1 cellular context compared by ENCODE assay signal in the genomic region with DNA sequence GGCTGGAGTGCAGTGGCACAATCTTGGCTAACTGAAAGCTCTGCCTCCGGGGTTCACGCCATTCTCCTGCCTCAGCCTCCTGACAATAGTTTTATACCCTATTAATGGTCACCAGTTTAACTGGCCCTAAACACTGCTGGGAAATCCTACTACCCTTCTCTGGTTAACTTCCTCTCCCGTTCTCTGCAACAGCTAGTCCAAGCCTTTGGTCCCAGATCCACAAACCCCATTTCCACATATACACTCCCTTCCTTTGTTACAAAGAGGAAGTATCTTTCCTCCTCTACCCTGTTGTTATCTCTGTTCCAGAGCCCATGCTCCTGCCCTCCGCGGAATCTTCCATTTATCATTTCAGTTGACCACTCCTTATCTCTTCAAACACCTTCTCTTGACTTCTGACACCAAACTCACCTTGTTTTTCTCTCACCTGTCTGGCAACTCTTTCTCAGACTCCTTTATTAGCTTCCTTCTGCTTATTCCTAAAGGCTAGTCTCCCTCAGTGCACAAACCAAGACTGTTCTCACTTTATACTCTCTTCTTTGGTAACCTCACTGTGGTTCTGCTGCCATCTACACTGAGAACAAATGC.
A peak's percentile ranks its signal among the peaks of the same experiment; 100 is the strongest.
TF ChIP-seq lines count a peak whose summit lies in the region.

No MANE protein-coding gene starts in this region.

TF ChIP-seq in K562, 482 proteins besides CTCF, POLR2A, EP300 and RAD21 (continued from another document and continues in another):
- TF ChIP-seq, protein P1, sequence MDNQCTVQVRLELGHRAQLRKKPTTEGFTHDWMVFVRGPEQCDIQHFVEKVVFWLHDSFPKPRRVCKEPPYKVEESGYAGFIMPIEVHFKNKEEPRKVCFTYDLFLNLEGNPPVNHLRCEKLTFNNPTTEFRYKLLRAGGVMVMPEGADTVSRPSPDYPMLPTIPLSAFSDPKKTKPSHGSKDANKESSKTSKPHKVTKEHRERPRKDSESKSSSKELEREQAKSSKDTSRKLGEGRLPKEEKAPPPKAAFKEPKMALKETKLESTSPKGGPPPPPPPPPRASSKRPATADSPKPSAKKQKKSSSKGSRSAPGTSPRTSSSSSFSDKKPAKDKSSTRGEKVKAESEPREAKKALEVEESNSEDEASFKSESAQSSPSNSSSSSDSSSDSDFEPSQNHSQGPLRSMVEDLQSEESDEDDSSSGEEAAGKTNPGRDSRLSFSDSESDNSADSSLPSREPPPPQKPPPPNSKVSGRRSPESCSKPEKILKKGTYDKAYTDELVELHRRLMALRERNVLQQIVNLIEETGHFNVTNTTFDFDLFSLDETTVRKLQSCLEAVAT (IDR thresholded peaks at IDR 0.05), result peak; percentile 68 to 83; a peak in 3 of 4 replicates
- TF ChIP-seq EHMT2 (IDR thresholded peaks at IDR 0.05), result peak; percentile 97
- peak; percentile 65; the same call in 1 of the 2 replicates for TF ChIP-seq DMBX1 (CRISPR knock-in tag; IDR thresholded peaks at IDR 0.05; ENCODE audit: borderline replicate concordance)
- TF ChIP-seq ETV1 (tag; conservative IDR thresholded peaks at IDR 0.05; ENCODE audit: low read depth), result peak; percentile 64
- TF ChIP-seq ZNF57 (CRISPR knock-in tag; IDR thresholded peaks at IDR 0.05), result no peak
- TF ChIP-seq, protein P2, sequence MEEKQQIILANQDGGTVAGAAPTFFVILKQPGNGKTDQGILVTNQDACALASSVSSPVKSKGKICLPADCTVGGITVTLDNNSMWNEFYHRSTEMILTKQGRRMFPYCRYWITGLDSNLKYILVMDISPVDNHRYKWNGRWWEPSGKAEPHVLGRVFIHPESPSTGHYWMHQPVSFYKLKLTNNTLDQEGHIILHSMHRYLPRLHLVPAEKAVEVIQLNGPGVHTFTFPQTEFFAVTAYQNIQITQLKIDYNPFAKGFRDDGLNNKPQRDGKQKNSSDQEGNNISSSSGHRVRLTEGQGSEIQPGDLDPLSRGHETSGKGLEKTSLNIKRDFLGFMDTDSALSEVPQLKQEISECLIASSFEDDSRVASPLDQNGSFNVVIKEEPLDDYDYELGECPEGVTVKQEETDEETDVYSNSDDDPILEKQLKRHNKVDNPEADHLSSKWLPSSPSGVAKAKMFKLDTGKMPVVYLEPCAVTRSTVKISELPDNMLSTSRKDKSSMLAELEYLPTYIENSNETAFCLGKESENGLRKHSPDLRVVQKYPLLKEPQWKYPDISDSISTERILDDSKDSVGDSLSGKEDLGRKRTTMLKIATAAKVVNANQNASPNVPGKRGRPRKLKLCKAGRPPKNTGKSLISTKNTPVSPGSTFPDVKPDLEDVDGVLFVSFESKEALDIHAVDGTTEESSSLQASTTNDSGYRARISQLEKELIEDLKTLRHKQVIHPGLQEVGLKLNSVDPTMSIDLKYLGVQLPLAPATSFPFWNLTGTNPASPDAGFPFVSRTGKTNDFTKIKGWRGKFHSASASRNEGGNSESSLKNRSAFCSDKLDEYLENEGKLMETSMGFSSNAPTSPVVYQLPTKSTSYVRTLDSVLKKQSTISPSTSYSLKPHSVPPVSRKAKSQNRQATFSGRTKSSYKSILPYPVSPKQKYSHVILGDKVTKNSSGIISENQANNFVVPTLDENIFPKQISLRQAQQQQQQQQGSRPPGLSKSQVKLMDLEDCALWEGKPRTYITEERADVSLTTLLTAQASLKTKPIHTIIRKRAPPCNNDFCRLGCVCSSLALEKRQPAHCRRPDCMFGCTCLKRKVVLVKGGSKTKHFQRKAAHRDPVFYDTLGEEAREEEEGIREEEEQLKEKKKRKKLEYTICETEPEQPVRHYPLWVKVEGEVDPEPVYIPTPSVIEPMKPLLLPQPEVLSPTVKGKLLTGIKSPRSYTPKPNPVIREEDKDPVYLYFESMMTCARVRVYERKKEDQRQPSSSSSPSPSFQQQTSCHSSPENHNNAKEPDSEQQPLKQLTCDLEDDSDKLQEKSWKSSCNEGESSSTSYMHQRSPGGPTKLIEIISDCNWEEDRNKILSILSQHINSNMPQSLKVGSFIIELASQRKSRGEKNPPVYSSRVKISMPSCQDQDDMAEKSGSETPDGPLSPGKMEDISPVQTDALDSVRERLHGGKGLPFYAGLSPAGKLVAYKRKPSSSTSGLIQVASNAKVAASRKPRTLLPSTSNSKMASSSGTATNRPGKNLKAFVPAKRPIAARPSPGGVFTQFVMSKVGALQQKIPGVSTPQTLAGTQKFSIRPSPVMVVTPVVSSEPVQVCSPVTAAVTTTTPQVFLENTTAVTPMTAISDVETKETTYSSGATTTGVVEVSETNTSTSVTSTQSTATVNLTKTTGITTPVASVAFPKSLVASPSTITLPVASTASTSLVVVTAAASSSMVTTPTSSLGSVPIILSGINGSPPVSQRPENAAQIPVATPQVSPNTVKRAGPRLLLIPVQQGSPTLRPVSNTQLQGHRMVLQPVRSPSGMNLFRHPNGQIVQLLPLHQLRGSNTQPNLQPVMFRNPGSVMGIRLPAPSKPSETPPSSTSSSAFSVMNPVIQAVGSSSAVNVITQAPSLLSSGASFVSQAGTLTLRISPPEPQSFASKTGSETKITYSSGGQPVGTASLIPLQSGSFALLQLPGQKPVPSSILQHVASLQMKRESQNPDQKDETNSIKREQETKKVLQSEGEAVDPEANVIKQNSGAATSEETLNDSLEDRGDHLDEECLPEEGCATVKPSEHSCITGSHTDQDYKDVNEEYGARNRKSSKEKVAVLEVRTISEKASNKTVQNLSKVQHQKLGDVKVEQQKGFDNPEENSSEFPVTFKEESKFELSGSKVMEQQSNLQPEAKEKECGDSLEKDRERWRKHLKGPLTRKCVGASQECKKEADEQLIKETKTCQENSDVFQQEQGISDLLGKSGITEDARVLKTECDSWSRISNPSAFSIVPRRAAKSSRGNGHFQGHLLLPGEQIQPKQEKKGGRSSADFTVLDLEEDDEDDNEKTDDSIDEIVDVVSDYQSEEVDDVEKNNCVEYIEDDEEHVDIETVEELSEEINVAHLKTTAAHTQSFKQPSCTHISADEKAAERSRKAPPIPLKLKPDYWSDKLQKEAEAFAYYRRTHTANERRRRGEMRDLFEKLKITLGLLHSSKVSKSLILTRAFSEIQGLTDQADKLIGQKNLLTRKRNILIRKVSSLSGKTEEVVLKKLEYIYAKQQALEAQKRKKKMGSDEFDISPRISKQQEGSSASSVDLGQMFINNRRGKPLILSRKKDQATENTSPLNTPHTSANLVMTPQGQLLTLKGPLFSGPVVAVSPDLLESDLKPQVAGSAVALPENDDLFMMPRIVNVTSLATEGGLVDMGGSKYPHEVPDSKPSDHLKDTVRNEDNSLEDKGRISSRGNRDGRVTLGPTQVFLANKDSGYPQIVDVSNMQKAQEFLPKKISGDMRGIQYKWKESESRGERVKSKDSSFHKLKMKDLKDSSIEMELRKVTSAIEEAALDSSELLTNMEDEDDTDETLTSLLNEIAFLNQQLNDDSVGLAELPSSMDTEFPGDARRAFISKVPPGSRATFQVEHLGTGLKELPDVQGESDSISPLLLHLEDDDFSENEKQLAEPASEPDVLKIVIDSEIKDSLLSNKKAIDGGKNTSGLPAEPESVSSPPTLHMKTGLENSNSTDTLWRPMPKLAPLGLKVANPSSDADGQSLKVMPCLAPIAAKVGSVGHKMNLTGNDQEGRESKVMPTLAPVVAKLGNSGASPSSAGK (IDR thresholded peaks at IDR 0.05), result no peak
- peak; percentile 91 for TF ChIP-seq MTA3 (IDR thresholded peaks at IDR 0.05; ENCODE audit: borderline replicate concordance)
- TF ChIP-seq TCF3 (CRISPR knock-in tag; IDR thresholded peaks at IDR 0.05), result peak; percentile 95
- no peak for TF ChIP-seq MTF1 (CRISPR knock-in tag; IDR thresholded peaks at IDR 0.05; ENCODE audit: borderline replicate concordance)
- no peak for TF ChIP-seq POLR3A (IDR thresholded peaks at IDR 0.05; ENCODE audit: borderline replicate concordance, extremely low read depth, insufficient read depth, insufficient read length)
- TF ChIP-seq CC2D1A (IDR thresholded peaks at IDR 0.05), result peak; percentile 90
- TF ChIP-seq HNRNPL (IDR thresholded peaks at IDR 0.05; ENCODE audit: low read depth, low read length), result peak; percentile 64; the same call in 1 of the 2 replicates
- TF ChIP-seq MTA2 (IDR thresholded peaks at IDR 0.05; ENCODE audit: low read depth), result peak; percentile 95
- no peak for TF ChIP-seq TCF7L2 (IDR thresholded peaks at IDR 0.05; ENCODE audit: low read depth, low read length)
- TF ChIP-seq, protein P3, sequence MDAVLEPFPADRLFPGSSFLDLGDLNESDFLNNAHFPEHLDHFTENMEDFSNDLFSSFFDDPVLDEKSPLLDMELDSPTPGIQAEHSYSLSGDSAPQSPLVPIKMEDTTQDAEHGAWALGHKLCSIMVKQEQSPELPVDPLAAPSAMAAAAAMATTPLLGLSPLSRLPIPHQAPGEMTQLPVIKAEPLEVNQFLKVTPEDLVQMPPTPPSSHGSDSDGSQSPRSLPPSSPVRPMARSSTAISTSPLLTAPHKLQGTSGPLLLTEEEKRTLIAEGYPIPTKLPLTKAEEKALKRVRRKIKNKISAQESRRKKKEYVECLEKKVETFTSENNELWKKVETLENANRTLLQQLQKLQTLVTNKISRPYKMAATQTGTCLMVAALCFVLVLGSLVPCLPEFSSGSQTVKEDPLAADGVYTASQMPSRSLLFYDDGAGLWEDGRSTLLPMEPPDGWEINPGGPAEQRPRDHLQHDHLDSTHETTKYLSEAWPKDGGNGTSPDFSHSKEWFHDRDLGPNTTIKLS (IDR thresholded peaks at IDR 0.05; ENCODE audit: borderline replicate concordance, low read depth), result no peak
- TF ChIP-seq TEAD1 (CRISPR knock-in tag; IDR thresholded peaks at IDR 0.05), result peak in 1 of 2 experiments; percentile 88; a peak in 2 of 4 replicates
- TF ChIP-seq, protein P4, sequence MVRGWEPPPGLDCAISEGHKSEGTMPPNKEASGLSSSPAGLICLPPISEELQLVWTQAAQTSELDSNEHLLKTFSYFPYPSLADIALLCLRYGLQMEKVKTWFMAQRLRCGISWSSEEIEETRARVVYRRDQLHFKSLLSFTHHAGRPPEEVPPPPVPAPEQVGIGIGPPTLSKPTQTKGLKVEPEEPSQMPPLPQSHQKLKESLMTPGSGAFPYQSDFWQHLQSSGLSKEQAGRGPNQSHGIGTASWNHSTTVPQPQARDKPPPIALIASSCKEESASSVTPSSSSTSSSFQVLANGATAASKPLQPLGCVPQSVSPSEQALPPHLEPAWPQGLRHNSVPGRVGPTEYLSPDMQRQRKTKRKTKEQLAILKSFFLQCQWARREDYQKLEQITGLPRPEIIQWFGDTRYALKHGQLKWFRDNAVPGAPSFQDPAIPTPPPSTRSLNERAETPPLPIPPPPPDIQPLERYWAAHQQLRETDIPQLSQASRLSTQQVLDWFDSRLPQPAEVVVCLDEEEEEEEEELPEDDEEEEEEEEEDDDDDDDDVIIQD (CRISPR knock-in tag; IDR thresholded peaks at IDR 0.05), result no peak
- TF ChIP-seq, protein P5, sequence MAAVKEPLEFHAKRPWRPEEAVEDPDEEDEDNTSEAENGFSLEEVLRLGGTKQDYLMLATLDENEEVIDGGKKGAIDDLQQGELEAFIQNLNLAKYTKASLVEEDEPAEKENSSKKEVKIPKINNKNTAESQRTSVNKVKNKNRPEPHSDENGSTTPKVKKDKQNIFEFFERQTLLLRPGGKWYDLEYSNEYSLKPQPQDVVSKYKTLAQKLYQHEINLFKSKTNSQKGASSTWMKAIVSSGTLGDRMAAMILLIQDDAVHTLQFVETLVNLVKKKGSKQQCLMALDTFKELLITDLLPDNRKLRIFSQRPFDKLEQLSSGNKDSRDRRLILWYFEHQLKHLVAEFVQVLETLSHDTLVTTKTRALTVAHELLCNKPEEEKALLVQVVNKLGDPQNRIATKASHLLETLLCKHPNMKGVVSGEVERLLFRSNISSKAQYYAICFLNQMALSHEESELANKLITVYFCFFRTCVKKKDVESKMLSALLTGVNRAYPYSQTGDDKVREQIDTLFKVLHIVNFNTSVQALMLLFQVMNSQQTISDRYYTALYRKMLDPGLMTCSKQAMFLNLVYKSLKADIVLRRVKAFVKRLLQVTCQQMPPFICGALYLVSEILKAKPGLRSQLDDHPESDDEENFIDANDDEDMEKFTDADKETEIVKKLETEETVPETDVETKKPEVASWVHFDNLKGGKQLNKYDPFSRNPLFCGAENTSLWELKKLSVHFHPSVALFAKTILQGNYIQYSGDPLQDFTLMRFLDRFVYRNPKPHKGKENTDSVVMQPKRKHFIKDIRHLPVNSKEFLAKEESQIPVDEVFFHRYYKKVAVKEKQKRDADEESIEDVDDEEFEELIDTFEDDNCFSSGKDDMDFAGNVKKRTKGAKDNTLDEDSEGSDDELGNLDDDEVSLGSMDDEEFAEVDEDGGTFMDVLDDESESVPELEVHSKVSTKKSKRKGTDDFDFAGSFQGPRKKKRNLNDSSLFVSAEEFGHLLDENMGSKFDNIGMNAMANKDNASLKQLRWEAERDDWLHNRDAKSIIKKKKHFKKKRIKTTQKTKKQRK (IDR thresholded peaks at IDR 0.05; ENCODE audit: borderline replicate concordance, low read depth, low read length), result no peak
- TF ChIP-seq ZC3H8 (IDR thresholded peaks at IDR 0.05), result 0 out of 2 replicates have a peak, but pooled peaks have one; percentile 55
- peak; percentile 3; the same call in 1 of the 2 replicates for TF ChIP-seq ZNF316 (IDR thresholded peaks at IDR 0.05)
- 0 out of 2 replicates have a peak, but pooled peaks have one; percentile 18 for TF ChIP-seq KAT7 (CRISPR knock-in tag; IDR thresholded peaks at IDR 0.05; ENCODE audit: borderline replicate concordance)
- TF ChIP-seq, protein P6, sequence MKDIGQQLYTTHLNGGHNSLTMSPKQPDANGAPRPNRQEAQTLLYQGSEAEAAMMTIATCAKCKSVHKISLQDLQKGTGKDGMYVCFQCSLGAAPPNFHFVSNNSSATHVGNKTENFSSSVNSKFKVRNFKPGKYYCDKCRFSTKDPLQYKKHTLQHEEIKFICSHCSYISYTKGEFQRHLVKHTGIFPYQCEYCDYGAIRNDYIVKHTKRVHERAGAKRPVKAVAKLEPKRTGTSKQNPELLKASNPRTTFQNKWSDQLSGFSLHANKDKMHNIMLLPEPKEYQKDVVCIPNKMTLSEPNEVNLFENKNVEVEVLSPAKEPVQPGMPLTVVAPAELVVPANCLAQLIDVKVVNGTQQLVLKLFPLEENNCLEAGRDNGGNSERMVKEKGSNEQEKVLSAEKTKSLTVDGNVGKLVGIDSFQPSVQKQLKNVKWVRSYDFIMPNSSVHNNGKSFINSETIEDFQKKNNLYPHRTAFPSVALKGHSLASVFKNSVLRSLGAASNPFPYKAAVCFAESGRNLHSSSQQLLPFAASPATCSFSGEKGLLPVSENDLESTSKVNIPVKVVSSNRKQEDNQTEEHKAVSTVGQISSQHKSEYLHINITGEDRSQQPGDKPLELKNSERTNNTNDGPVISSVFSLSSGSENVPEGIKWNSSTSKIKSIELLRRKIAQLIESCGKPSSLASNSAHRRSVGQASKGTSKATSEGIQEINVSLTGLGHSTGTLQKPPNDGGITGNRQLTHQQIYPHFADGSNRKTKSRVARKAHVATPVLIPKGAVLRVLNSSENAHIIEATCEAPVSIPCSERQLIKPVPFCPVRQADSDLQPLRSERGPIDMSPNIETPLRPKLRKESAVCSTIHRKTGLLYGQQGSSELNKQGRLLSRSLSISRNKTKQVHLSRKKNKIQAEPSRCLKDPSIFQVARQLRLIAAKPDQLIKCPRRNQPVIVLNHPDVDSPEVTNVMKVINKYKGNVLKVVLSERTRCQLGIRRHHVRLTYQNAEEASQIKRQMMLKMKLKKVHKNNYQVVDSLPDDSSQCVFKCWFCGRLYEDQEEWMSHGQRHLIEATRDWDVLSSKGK (CRISPR knock-in tag; IDR thresholded peaks at IDR 0.05), result no peak
- TF ChIP-seq ZNF3 (CRISPR knock-in tag; IDR thresholded peaks at IDR 0.05), result no peak
- TF ChIP-seq POLR2AphosphoS5 (IDR thresholded peaks at IDR 0.05; ENCODE audit: control insufficient read depth, insufficient read depth, low read depth, low read length), result peak; percentile 76; the same call in 1 of the 2 replicates
- TF ChIP-seq FOXA3 (CRISPR knock-in tag; conservative IDR thresholded peaks at IDR 0.05 in 1 of 2, IDR thresholded peaks at IDR 0.05 in 1 of 2), result peak in 1 of 2 experiments; percentile 64; a peak in 2 of 4 replicates
- TF ChIP-seq FOSL1 (tag; conservative IDR thresholded peaks at IDR 0.05), result peak; percentile 48
